In the genomic region with DNA sequence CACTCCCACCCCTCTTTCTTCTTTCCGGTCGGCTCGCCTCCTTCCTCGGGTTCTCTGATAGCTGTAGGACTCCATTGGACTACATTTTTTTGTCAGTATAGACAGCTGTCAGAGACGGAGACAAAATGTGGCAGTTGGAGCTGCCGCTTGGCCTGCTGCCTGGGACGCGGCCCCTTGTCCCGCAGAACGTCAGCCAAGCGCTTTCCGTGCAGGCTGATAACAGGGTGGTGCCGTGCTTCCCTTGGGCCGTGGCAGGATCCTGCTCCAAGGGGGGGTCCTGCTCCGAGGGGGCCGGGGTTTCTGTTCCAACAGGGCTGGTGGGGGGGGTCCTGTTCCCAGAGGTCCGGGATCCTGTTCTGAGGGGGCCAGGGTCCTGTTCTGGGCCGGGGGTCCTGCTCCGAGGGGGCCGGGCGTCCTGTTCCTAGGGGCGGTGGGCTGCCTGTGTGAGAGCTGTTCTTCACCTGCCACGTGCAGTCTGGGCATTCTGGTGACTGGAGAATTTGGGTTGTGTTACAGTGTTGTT, we compare ENCODE assay signal across 9 cellular contexts. TPM values are rescaled to one million over a fixed set of nuclear protein-coding genes. Genes with fewer than 3 reads are reported as not detected.
DNase-seq lines count a peak whose midpoint lies in the region; ATAC-seq, FAIRE-seq and TF ChIP-seq lines count a peak whose summit lies in the region.
"Had no signal": no experiment of that assay in that cellular context is flagged by ENCODE, and none has a peak within 500 bp of the region (broad histone marks: within the 10 kb centered on the region; RNA-seq: fewer than 3 reads in every experiment).

No MANE protein-coding gene starts in this region.

- peaks cover 37 to 79% (median 70%) of the 10 kb centered on the region in 4 donors for H3K4me1 Mint-ChIP-seq in naive thymus-derived CD8-positive, alpha-beta T cell

- POLR2A ChIA-PET in AG04449 (lab: Yijun Ruan, JAX), result no interaction called here
- POLR2A ChIA-PET in naive thymus-derived CD8-positive, alpha-beta T cell (lab: Charles Lee), result interaction anchor here (0.8 to 20.9 kb wide), 10 partner anchors 7 to 314 kb away, joined by 4 to 388 read pairs (median 18); partner anchors contain the start of gene FAAP20

- H3K36me3 ChIP-seq in Peyer's patch, result no peaks in the 10 kb centered on the region

- DNase-seq in AG04449 (ENCODE audit: low read depth, low spot score) (no peak), Peyer's patch (peak in 1 of 3 donors; percentile 51), dermis blood vessel endothelial cell (peak; percentile 44), urothelium cell line (ENCODE audit: low spot score) (no peak), T1000 (lab: John Stamatoyannopoulos, UW) (no peak), cortex of kidney (lab: John Stamatoyannopoulos, UW) (no peak), iPS-NIHi7 (ENCODE audit: extremely low spot score) (no peak)
- DNase-seq in naive thymus-derived CD8-positive, alpha-beta T cell, result peak in 1 of 10 donors; percentile 21

- H3K4me1 ChIP-seq in Peyer's patch, result peaks cover 9 to 81% (median 68%) of the 10 kb centered on the region in 4 donors

- peaks cover 0 to 8% (median 0%) of the 10 kb centered on the region in 3 donors for H3K36me3 Mint-ChIP-seq in naive thymus-derived CD8-positive, alpha-beta T cell

- peak overlapping the region; percentile 98 to 99 (median 98) for H3K27ac Mint-ChIP-seq in naive thymus-derived CD8-positive, alpha-beta T cell

- H3K9me3 Mint-ChIP-seq in naive thymus-derived CD8-positive, alpha-beta T cell, result no peaks in the 10 kb centered on the region

- CTCF ChIA-PET in AG04449 (lab: Yijun Ruan, JAX), result interaction anchor here (0.6 to 6.8 kb wide), 4 partner anchors 37 to 148 kb away, joined by 3 to 52 read pairs (median 34); partner anchors contain the start of gene FAAP20

- no peaks in the 10 kb centered on the region for H3K27me3 Mint-ChIP-seq in naive thymus-derived CD8-positive, alpha-beta T cell

- no peaks in the 10 kb centered on the region for H3K9me3 ChIP-seq in Peyer's patch

- H3K27me3 ChIP-seq in Peyer's patch, result no peaks in the 10 kb centered on the region

- no peak for ATAC-seq in naive thymus-derived CD8-positive, alpha-beta T cell

- H3K27ac ChIP-seq in Peyer's patch, result peak overlapping the region; percentile 76 to 89 (median 86)

- peak overlapping the region; percentile 95 to 100 (median 96) for H3K4me3 Mint-ChIP-seq in naive thymus-derived CD8-positive, alpha-beta T cell

- TF ChIP-seq POLR2A in Peyer's patch (IDR thresholded peaks at IDR 0.05), result no peak

- FAIRE-seq in urothelium cell line (lab: Jason Lieb, UNC), result no peak
- FAIRE-seq: RCC 7860 had no signal

- TF ChIP-seq CTCF in AG04449 (IDR thresholded peaks at IDR 0.05; ENCODE audit: insufficient read depth, low read length, missing control alignments), result no peak
- no peak for TF ChIP-seq CTCF in Peyer's patch (IDR thresholded peaks at IDR 0.05)

- H3K4me3 ChIP-seq in AG04449 (ENCODE audit: low read depth, low read length) (peak overlapping the region; percentile 83), Peyer's patch (peak overlapping the region in 3 of 4 donors; percentile 69 to 90 (median 89))

RNA-seq across cellular contexts. Expression of gene SKI, which starts 4.9 kb away (rescaled TPM):
- total RNA-seq in Peyer's patch, result 10 to 100 TPM; 20.1 to 41.5 (median 37.1) TPM
- 26.7 and 44.4 TPM in 2 replicates for total RNA-seq in dermis blood vessel endothelial cell
- total RNA-seq in naive thymus-derived CD8-positive, alpha-beta T cell, result 100 to 1,000 TPM in 1 of 2 experiments, 10 to 100 TPM in 1; 98.3 to 105 TPM
- under 1 TPM; 0.30 to 0.80 (median 0.53) TPM for polyA plus RNA-seq in naive thymus-derived CD8-positive, alpha-beta T cell

RNA-seq across cellular contexts. Expression of gene FAAP20, which starts 38.4 kb away (rescaled TPM):
- total RNA-seq in Peyer's patch, result 10 to 100 TPM; 16.5 to 31.2 (median 25.4) TPM
- 16.0 and 21.8 TPM in 2 replicates for total RNA-seq in dermis blood vessel endothelial cell
- 10 to 100 TPM; 39.4 to 49.3 TPM for total RNA-seq in naive thymus-derived CD8-positive, alpha-beta T cell
- polyA plus RNA-seq in naive thymus-derived CD8-positive, alpha-beta T cell, result 10 to 100 TPM; 70.1 to 76.6 (median 74.9) TPM
